ENCODE assay signal across 11 cellular contexts in genomic region chr22:35306350-35306967, GRCh38. TPM values are rescaled to one million over a fixed set of nuclear protein-coding genes. Genes with fewer than 3 reads are reported as not detected.
DNase-seq lines count a peak whose midpoint lies in the region; ATAC-seq and TF ChIP-seq lines count a peak whose summit lies in the region.
"Had no signal": no experiment of that assay in that cellular context is flagged by ENCODE, and none has a peak within 500 bp of the region (broad histone marks: within the 10 kb centered on the region; RNA-seq: fewer than 3 reads in every experiment).

No MANE protein-coding gene starts in this region.

- H3K4me1 ChIP-seq in DOHH2 (ENCODE audit: control insufficient read depth, low read length) (peaks cover 47% of the 10 kb centered on the region), MM.1S (ENCODE audit: low read length) (peaks cover 50% of the 10 kb centered on the region)

- H2AFZ ChIP-seq in MM.1S (ENCODE audit: low read length) = no peak overlapping the region

- H3F3A ChIP-seq in DOHH2 (ENCODE audit: control insufficient read depth, insufficient read depth) (0 out of 2 replicates have a peak, but pooled peaks cover 3% of the 10 kb centered on the region), MM.1S (ENCODE audit: insufficient read depth, low read length) (peaks cover 40% of the 10 kb centered on the region)

- no peaks in the 10 kb centered on the region for H3K27me3 Mint-ChIP-seq in progenitor cell of endocrine pancreas

- TF ChIP-seq CTCF in DOHH2 (IDR thresholded peaks at IDR 0.05; ENCODE audit: low read depth, low read length, poor library complexity, severe bottlenecking) (no peak), MM.1S (IDR thresholded peaks at IDR 0.05; ENCODE audit: low read length) (no peak), fibroblast of pulmonary artery (IDR thresholded peaks at IDR 0.05; ENCODE audit: low read length, missing control alignments) (no peak), progenitor cell of endocrine pancreas (IDR thresholded peaks at IDR 0.05; ENCODE audit: unreplicated experiment) (no peak)

- H3K4me2 ChIP-seq in DOHH2 (ENCODE audit: low read length) = peak overlapping the region; percentile 77
- peak overlapping the region; percentile 15; the same call in 1 of the 2 replicates for H3K4me2 ChIP-seq in MM.1S (ENCODE audit: low read depth, low read length)

- no peaks in the 10 kb centered on the region for H3K9me3 ChIP-seq in DOHH2 (ENCODE audit: control insufficient read depth, insufficient read depth, low read length)
- H3K9me3 ChIP-seq in MM.1S (replicated peaks; ENCODE audit: insufficient read depth, low read length) = no peaks in the 10 kb centered on the region

- H3K36me3 ChIP-seq in DOHH2 (ENCODE audit: control insufficient read depth, low read length) (no peaks in the 10 kb centered on the region), MM.1S (replicated peaks; ENCODE audit: insufficient read depth, low read length) (no peaks in the 10 kb centered on the region)

- H3K36me3 Mint-ChIP-seq in progenitor cell of endocrine pancreas (ENCODE audit: insufficient read depth) = peaks cover 1% of the 10 kb centered on the region

- H3K9ac ChIP-seq in MM.1S (ENCODE audit: low read length) = no peak overlapping the region

- H3K4me3 Mint-ChIP-seq in progenitor cell of endocrine pancreas (ENCODE audit: low read depth) = no peak overlapping the region

- H3K27ac ChIP-seq in DOHH2 (ENCODE audit: low read depth, low read length) (peak overlapping the region; percentile 30; the same call in 1 of the 2 replicates), MM.1S (ENCODE audit: low read length) (no peak overlapping the region)

- DNase-seq in MM.1S = no peak
- DNase-seq in fibroblast of pulmonary artery (ENCODE audit: low read depth) = peak; percentile 14
- no peak for DNase-seq in progenitor cell of endocrine pancreas (ENCODE audit: low spot score, unreplicated experiment)
- no peak for DNase-seq in foreskin melanocyte
- DNase-seq in NCI-H510A (lab: John Stamatoyannopoulos, UW) = no peak
- DNase-seq: activated CD4-positive, alpha-beta T cell treated with anti-CD3 and anti-CD28 coated beads, Interleukin-2, amount 50 U/mL, for 1 hour; Kasumi-1; SHP77 treated with DMSO at 0.1 percent for 48 hours; stimulated activated naive CD4-positive, alpha-beta T cell treated with Interleukin-2 at 50 U/mL for 16 hours had no signal

- no peaks in the 10 kb centered on the region for H3K9me3 Mint-ChIP-seq in progenitor cell of endocrine pancreas (ENCODE audit: low read depth)

- peaks cover 27% of the 10 kb centered on the region for H3K4me1 Mint-ChIP-seq in progenitor cell of endocrine pancreas (ENCODE audit: low read depth)

- no peak for ATAC-seq in GM21717 (IDR thresholded peaks at IDR 0.05; ENCODE audit: unreplicated experiment)

- H3K27ac Mint-ChIP-seq in progenitor cell of endocrine pancreas = peak overlapping the region; percentile 52

- H4K20me1 ChIP-seq in DOHH2 (ENCODE audit: control insufficient read depth, insufficient read depth, low read depth, low read length) (no peaks in the 10 kb centered on the region), MM.1S (ENCODE audit: insufficient read depth, low read length) (0 out of 2 replicates have a peak, but pooled peaks cover 2% of the 10 kb centered on the region)

- H3K9me2 ChIP-seq in DOHH2 (replicated peaks; ENCODE audit: control insufficient read depth, low read length) = no peaks in the 10 kb centered on the region
- no peaks in the 10 kb centered on the region for H3K9me2 ChIP-seq in MM.1S (replicated peaks; ENCODE audit: insufficient read depth, low read length)

- H3K27me3 ChIP-seq in DOHH2 (ENCODE audit: control insufficient read depth, low read length) (no peaks in the 10 kb centered on the region), MM.1S (replicated peaks; ENCODE audit: insufficient read depth, low read length) (no peaks in the 10 kb centered on the region)

- peak overlapping the region; percentile 56 for H3K4me3 ChIP-seq in DOHH2 (ENCODE audit: low read length)
- no peak overlapping the region for H3K4me3 ChIP-seq in MM.1S (ENCODE audit: low read length)
- H3K4me3 ChIP-seq in fibroblast of pulmonary artery (replicated peaks; ENCODE audit: low read depth, low read length) = no peak overlapping the region

- H3K79me2 ChIP-seq in DOHH2 (ENCODE audit: control insufficient read depth, low read length) (no peaks in the 10 kb centered on the region), MM.1S (ENCODE audit: low read length) (peaks cover 57% of the 10 kb centered on the region)

RNA-seq across cellular contexts. Expression of gene TOM1, which starts 6.8 kb away (rescaled TPM):
- total RNA-seq in progenitor cell of endocrine pancreas = 38.2 and 45.3 TPM in 2 replicates

RNA-seq across cellular contexts. Expression of gene HMGXB4, which starts 49.2 kb away (rescaled TPM):
- total RNA-seq in progenitor cell of endocrine pancreas = 23.0 and 25.0 TPM in 2 replicates
